Comparison of ENCODE assay signal across 1 cellular context in genomic region chr3:57959407-57960173, GRCh38.
TF ChIP-seq lines count a peak whose summit lies in the region.

No MANE protein-coding gene starts in this region.

TF ChIP-seq in WTC11, 78 proteins besides CTCF, POLR2A, EP300 and RAD21 (continued from another document):
- TF ChIP-seq PREB (CRISPR knock-in tag; IDR thresholded peaks at IDR 0.05; ENCODE audit: borderline replicate concordance) (no peak), ZNF425 (CRISPR knock-in tag; conservative IDR thresholded peaks at IDR 0.05) (no peak), GRHL2 (CRISPR knock-in tag; IDR thresholded peaks at IDR 0.05; ENCODE audit: insufficient replicate concordance, severe bottlenecking) (no peak), NFE2L1 (CRISPR knock-in tag; IDR thresholded peaks at IDR 0.05) (no peak), ZSCAN18 (CRISPR knock-in tag; IDR thresholded peaks at IDR 0.05) (no peak), MYBL2 (CRISPR knock-in tag; IDR thresholded peaks at IDR 0.05) (no peak), SOX15 (CRISPR knock-in tag; IDR thresholded peaks at IDR 0.05) (no peak), ZBTB43 (CRISPR knock-in tag; IDR thresholded peaks at IDR 0.05) (no peak)
